In the genomic region with DNA sequence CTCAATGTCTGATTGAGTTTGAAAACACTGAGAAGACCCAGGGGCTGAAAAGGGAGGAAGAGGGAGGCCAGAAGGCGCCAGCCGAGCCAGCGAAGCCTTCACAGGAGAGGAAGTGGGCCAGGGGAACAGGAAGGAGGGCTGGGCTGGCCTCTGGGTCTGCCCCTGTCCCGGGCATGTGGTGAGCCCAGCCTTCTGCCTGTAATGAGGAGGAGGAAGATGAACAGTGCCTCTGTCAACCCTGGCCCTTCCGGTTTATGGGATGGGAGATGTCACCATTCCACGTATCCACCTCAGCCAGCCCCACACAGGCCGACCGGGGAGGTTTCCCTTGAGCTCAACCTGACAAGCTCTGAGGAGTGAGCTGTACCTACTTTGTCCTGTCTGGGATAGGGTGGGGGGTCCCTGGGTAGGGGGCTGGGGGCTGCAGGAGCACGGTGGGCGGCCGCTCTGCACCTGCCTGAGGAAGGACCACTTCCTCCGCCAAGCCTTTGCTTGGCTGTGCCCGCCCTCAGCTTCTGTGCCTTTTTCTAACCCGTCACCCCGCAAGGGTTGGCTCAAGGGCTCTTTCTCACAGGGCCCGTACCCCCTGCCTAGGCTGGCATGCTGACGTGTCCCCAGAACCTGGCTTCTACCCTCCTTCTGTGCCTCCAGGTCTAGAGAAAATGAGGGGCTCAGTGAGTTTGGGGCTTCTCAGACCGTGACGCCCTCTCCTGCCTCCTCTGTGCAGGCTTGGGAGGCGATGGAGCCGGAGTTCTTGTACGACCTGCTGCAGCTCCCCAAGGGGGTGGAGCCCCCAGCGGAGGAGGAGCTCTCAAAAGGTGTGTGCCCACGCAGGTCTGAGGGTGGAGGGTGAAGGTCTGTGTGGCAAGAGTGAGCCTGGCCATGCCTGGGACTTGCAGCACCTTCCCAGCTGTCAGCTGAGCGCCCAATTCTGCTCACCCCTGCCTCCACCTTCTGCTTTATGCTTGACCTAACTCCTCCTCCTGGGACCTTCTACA, we compare ENCODE assay signal across 11 cellular contexts. TPM values are rescaled to one million over a fixed set of nuclear protein-coding genes. Genes with fewer than 3 reads are reported as not detected.
DNase-seq lines count a peak whose midpoint lies in the region; ATAC-seq lines count a peak whose summit lies in the region.
"Had no signal": no experiment of that assay in that cellular context is flagged by ENCODE, and none has a peak within 500 bp of the region (broad histone marks: within the 10 kb centered on the region; RNA-seq: fewer than 3 reads in every experiment).

No MANE protein-coding gene starts in this region.

- H3K27ac ChIP-seq in aorta (ENCODE audit: low read depth in 1 of 2, low read length in 2 of 2): no peak overlapping the region
- H3K27ac ChIP-seq: A549, epithelial cell of prostate had no signal

- no peaks in the 10 kb centered on the region for H3K36me3 ChIP-seq in aorta (ENCODE audit: control insufficient read depth in 1 of 2, insufficient read depth in 2 of 2, low read length in 1 of 2)

- no peaks in the 10 kb centered on the region for H3K36me3 Mint-ChIP-seq in activated T-helper 17 cell treated with anti-CD3 and anti-CD28 coated beads, Interleukin-2, amount 50 U/mL, for 72 hours (ENCODE audit: low read depth)

- H3K27ac Mint-ChIP-seq in activated T-helper 17 cell treated with anti-CD3 and anti-CD28 coated beads, Interleukin-2, amount 50 U/mL, for 72 hours: peak overlapping the region; percentile 74

- no peaks in the 10 kb centered on the region for H3K9me3 Mint-ChIP-seq in activated T-helper 17 cell treated with anti-CD3 and anti-CD28 coated beads, Interleukin-2, amount 50 U/mL, for 72 hours

- H3K27me3 Mint-ChIP-seq in activated T-helper 17 cell treated with anti-CD3 and anti-CD28 coated beads, Interleukin-2, amount 50 U/mL, for 72 hours: no peaks in the 10 kb centered on the region

- H3K27me3 ChIP-seq in aorta (ENCODE audit: control insufficient read depth in 1 of 2, insufficient read depth in 2 of 2, low read length in 1 of 2): no peaks in the 10 kb centered on the region

- intact Hi-C loops in aorta (cut with DNase I): no loop called here

- ATAC-seq in activated T-helper 17 cell treated with anti-CD3 and anti-CD28 coated beads, Interleukin-2, amount 50 U/mL, for 72 hours (replicated peaks): peak; percentile 70
- ATAC-seq in aorta (ENCODE audit: low FRiP score): peak; percentile 50
- ATAC-seq in GM21619 (IDR thresholded peaks at IDR 0.05; ENCODE audit: unreplicated experiment): no peak
- ATAC-seq in HG03196 (IDR thresholded peaks at IDR 0.05; ENCODE audit: unreplicated experiment): no peak
- ATAC-seq: A549 had no signal

- DNase-seq in activated gamma-delta T cell treated with Interleukin-2 at 50 U/mL for 16 hours: peak; percentile 47
- DNase-seq in activated gamma-delta T cell (lab: John Stamatoyannopoulos, UW): no peak
- DNase-seq in midbrain (lab: John Stamatoyannopoulos, UW): peak; percentile 16
- DNase-seq in aorta: peak in 1 of 2 donors; percentile 89
- no peak for DNase-seq in NCI-H1930 (lab: John Stamatoyannopoulos, UW)

- peaks cover 12% of the 10 kb centered on the region for H3K4me1 Mint-ChIP-seq in activated T-helper 17 cell treated with anti-CD3 and anti-CD28 coated beads, Interleukin-2, amount 50 U/mL, for 72 hours

- H3K4me3 Mint-ChIP-seq in activated T-helper 17 cell treated with anti-CD3 and anti-CD28 coated beads, Interleukin-2, amount 50 U/mL, for 72 hours: peak overlapping the region; percentile 74

- 85 to 91% methylated on average over 25 of the region's 25 CpGs for WGBS in aorta, 2 donors

- no peaks in the 10 kb centered on the region for H3K9me3 ChIP-seq in aorta (ENCODE audit: control insufficient read depth, low read length)
- H3K9me3 ChIP-seq: A549 had no signal

- no peaks in the 10 kb centered on the region for H3K4me1 ChIP-seq in aorta (ENCODE audit: control insufficient read depth in 1 of 2, insufficient read depth in 2 of 2, low read length in 2 of 2)
- H3K4me1 ChIP-seq: A549 had no signal

- H3K4me3 ChIP-seq in aorta (ENCODE audit: low read length in 2 of 2): no peak overlapping the region
- H3K4me3 ChIP-seq: A549 had no signal

RNA-seq across cellular contexts. Expression of a gene that starts 2.2 kb away (rescaled TPM):
- 10 to 100 TPM; 34.9 to 35.8 TPM for total RNA-seq in activated T-helper 17 cell treated with anti-CD3 and anti-CD28 coated beads, Interleukin-2, amount 50 U/mL, for 72 hours
- total RNA-seq in aorta: 10 to 100 TPM; 15.2 to 29.7 TPM
- 10 to 100 TPM in 1 of 2 donors, 1 to 10 TPM in 1; 3.5 to 17.5 TPM for polyA plus RNA-seq in aorta
- total RNA-seq: NCI-H460 had no signal
- polyA plus RNA-seq: A549 had no signal

Comparison
In these comparisons a context has a peak if more than half of its experiments do, and no peak if none do; other contexts are left out.
1. DNase-seq: peak in activated gamma-delta T cell treated with Interleukin-2 at 50 U/mL for 16 hours (single experiment) and midbrain (single experiment); none in activated gamma-delta T cell (single experiment) and NCI-H1930 (0 of 2).
2. ATAC-seq: peak in activated T-helper 17 cell treated with anti-CD3 and anti-CD28 coated beads, Interleukin-2, amount 50 U/mL, for 72 hours (single experiment) and aorta (single experiment); none in GM21619 (single experiment) and HG03196 (single experiment).